ENCODE assay signal across 1 cellular context in the genomic region with DNA sequence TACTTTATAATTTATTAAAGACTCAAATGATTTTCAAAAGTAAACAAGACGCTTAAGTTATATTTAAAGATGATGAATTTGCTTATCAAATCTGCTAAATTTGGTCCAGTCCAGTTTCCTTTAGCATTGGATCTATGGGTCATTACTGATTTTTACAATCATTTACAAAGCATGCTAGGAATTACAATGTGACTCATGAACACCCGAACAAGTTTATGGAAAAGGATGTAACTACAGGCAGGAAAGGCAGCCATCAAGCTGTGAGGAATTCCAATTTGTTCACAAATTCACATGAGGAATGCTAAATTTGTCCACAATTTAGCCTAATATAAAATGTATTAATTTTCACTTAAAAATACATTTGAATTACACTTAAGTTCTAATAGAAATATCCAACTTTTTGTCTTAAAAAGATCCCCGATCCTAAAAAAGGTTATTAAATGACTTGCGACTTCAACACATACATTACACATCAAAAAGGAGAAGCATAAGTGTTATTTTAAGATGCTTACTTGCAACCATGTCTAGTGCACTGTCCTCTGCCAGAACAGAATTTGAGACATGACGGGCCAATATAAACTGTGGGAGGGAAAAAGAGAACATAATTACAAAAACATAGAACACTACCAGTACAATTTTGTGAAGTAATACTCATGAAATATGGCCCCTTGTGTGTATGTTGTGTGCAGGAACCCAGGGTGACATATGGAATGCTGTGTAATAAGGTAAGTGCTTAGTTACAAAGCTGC.
TF ChIP-seq lines count a peak whose summit lies in the region.

No MANE protein-coding gene starts in this region.

TF ChIP-seq in GM23338, 12 proteins besides CTCF, POLR2A, EP300 and RAD21 (continued from another document):
- TF ChIP-seq, protein P1, sequence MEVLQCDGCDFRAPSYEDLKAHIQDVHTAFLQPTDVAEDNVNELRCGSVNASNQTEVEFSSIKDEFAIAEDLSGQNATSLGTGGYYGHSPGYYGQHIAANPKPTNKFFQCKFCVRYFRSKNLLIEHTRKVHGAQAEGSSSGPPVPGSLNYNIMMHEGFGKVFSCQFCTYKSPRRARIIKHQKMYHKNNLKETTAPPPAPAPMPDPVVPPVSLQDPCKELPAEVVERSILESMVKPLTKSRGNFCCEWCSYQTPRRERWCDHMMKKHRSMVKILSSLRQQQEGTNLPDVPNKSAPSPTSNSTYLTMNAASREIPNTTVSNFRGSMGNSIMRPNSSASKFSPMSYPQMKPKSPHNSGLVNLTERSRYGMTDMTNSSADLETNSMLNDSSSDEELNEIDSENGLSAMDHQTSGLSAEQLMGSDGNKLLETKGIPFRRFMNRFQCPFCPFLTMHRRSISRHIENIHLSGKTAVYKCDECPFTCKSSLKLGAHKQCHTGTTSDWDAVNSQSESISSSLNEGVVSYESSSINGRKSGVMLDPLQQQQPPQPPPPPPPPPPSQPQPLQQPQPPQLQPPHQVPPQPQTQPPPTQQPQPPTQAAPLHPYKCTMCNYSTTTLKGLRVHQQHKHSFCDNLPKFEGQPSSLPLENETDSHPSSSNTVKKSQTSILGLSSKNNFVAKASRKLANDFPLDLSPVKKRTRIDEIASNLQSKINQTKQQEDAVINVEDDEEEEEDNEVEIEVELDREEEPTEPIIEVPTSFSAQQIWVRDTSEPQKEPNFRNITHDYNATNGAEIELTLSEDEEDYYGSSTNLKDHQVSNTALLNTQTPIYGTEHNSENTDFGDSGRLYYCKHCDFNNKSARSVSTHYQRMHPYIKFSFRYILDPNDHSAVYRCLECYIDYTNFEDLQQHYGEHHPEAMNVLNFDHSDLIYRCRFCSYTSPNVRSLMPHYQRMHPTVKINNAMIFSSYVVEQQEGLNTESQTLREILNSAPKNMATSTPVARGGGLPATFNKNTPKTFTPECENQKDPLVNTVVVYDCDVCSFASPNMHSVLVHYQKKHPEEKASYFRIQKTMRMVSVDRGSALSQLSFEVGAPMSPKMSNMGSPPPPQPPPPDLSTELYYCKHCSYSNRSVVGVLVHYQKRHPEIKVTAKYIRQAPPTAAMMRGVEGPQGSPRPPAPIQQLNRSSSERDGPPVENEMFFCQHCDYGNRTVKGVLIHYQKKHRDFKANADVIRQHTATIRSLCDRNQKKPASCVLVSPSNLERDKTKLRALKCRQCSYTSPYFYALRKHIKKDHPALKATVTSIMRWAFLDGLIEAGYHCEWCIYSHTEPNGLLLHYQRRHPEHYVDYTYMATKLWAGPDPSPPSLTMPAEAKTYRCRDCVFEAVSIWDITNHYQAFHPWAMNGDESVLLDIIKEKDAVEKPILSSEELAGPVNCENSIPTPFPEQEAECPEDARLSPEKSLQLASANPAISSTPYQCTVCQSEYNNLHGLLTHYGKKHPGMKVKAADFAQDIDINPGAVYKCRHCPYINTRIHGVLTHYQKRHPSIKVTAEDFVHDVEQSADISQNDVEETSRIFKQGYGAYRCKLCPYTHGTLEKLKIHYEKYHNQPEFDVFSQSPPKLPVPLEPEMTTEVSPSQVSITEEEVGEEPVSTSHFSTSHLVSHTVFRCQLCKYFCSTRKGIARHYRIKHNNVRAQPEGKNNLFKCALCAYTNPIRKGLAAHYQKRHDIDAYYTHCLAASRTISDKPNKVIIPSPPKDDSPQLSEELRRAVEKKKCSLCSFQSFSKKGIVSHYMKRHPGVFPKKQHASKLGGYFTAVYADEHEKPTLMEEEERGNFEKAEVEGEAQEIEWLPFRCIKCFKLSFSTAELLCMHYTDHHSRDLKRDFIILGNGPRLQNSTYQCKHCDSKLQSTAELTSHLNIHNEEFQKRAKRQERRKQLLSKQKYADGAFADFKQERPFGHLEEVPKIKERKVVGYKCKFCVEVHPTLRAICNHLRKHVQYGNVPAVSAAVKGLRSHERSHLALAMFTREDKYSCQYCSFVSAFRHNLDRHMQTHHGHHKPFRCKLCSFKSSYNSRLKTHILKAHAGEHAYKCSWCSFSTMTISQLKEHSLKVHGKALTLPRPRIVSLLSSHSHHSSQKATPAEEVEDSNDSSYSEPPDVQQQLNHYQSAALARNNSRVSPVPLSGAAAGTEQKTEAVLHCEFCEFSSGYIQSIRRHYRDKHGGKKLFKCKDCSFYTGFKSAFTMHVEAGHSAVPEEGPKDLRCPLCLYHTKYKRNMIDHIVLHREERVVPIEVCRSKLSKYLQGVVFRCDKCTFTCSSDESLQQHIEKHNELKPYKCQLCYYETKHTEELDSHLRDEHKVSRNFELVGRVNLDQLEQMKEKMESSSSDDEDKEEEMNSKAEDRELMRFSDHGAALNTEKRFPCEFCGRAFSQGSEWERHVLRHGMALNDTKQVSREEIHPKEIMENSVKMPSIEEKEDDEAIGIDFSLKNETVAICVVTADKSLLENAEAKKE (CRISPR knock-in tag; IDR thresholded peaks at IDR 0.05) = no peak
- TF ChIP-seq ZNF114 (CRISPR knock-in tag; IDR thresholded peaks at IDR 0.05) (no peak), EZH2 (IDR thresholded peaks at IDR 0.05; ENCODE audit: low read depth, unreplicated experiment) (no peak), STAT1 (IDR thresholded peaks at IDR 0.05; ENCODE audit: unreplicated experiment) (no peak), NANOG (IDR thresholded peaks at IDR 0.05; ENCODE audit: borderline replicate concordance) (no peak), EZH2phosphoT487 (IDR thresholded peaks at IDR 0.05; ENCODE audit: unreplicated experiment) (no peak), POLR2AphosphoS5 (IDR thresholded peaks at IDR 0.05; ENCODE audit: low read depth) (no peak), CREB1 (CRISPR knock-in tag; IDR thresholded peaks at IDR 0.05; ENCODE audit: low read depth) (no peak)
TF ChIP-seq in GM23338: peak in this region for 0.
